In genomic region chr10:90470971-90471370, GRCh38 we compare ENCODE assay signal across 25 cellular contexts.
DNase-seq lines count a peak whose midpoint lies in the region; ATAC-seq, FAIRE-seq and TF ChIP-seq lines count a peak whose summit lies in the region.
"Had no signal": no experiment of that assay in that cellular context is flagged by ENCODE, and none has a peak within 500 bp of the region (broad histone marks: within the 10 kb centered on the region; RNA-seq: fewer than 3 reads in every experiment).

No MANE protein-coding gene starts in this region.

- no peaks in the 10 kb centered on the region for H3K36me3 ChIP-seq in mammary epithelial cell (ENCODE audit: insufficient read depth, low read length)
- no peaks in the 10 kb centered on the region for H3K36me3 ChIP-seq in breast epithelium
- H3K36me3 ChIP-seq: SJSA1 had no signal

- no peak for ATAC-seq in HG03342 (IDR thresholded peaks at IDR 0.05; ENCODE audit: unreplicated experiment)
- ATAC-seq in HG03045 (IDR thresholded peaks at IDR 0.05; ENCODE audit: unreplicated experiment) = no peak
- ATAC-seq: GM23338, Right ventricle myocardium inferior had no signal

- in situ Hi-C loops in mammary epithelial cell (cut with MboI; ENCODE audit: low sequenced_read_pairs in 2 of 2) = no loop called here

- H3K4me1 ChIP-seq in mammary epithelial cell (ENCODE audit: insufficient read depth, low read length) (no peaks in the 10 kb centered on the region), breast epithelium (no peaks in the 10 kb centered on the region)
- H3K4me1 ChIP-seq: Caco-2, SJSA1 had no signal

- no peaks in the 10 kb centered on the region for H3K27me3 ChIP-seq in mammary epithelial cell (ENCODE audit: insufficient read depth, low read length)
- no peaks in the 10 kb centered on the region for H3K27me3 ChIP-seq in breast epithelium
- H3K27me3 ChIP-seq: BLaER1 treated with 17β-estradiol and CSF1 and Interleukin-3, amounts not matched to agents 10 nM and 100 nM; SJSA1 had no signal

- no peak for TF ChIP-seq POLR2A in breast epithelium (IDR thresholded peaks at IDR 0.05)

- no peaks in the 10 kb centered on the region for H4K20me1 ChIP-seq in mammary epithelial cell (ENCODE audit: insufficient read depth, low read length)
- H4K20me1 ChIP-seq: BLaER1 treated with 17β-estradiol and CSF1 and Interleukin-3, amounts not matched to agents 10 nM and 100 nM had no signal

- H3K27ac ChIP-seq in mammary epithelial cell (ENCODE audit: insufficient read depth, low read depth, low read length) (no peak overlapping the region), breast epithelium (no peak overlapping the region)
- H3K27ac ChIP-seq: BLaER1 treated with 17β-estradiol and CSF1 and Interleukin-3, amounts not matched to agents 10 nM and 100 nM; SJSA1 had no signal

- CTCF ChIA-PET in mammary epithelial cell (lab: Charles Lee; ENCODE audit: low non-redundant PET) = no interaction called here

- peak overlapping the region; percentile 17 for H2AFZ ChIP-seq in mammary epithelial cell (ENCODE audit: low read depth, low read length)
- H2AFZ ChIP-seq: GM23338 had no signal

- intact Hi-C loops in mammary epithelial cell (cut with micrococcal nuclease) = no loop called here
- intact Hi-C loops in breast epithelium (cut with DNase I; ENCODE audit: low total_unique reads) = no loop called here

- DNase-seq in mammary epithelial cell = no peak
- DNase-seq in breast epithelium (ENCODE audit: low spot score in 2 of 2) = no peak
- peak; percentile 92 for DNase-seq in SK-N-DZ (ENCODE audit: low spot score)
- no peak for DNase-seq in occipital lobe (lab: John Stamatoyannopoulos, UW)
- no peak for DNase-seq in NCI-H2029 (lab: John Stamatoyannopoulos, UW)
- DNase-seq: 8988T; Caco-2; CD4-positive, alpha-beta memory T cell; DMS 273 treated with DMSO at 0.1 percent for 48 hours; DMS79 treated with DMSO at 0.1 percent for 48 hours; HCEC 1CT; Kasumi-1; NCI-H1092; NCI-H1436; NCI-H187 treated with DMSO at 0.1 percent for 48 hours; NCI-H345; NCI-H774 had no signal

- no peaks in the 10 kb centered on the region for H3K79me2 ChIP-seq in mammary epithelial cell (ENCODE audit: insufficient read depth, low read length)

- TF ChIP-seq CTCF in mammary epithelial cell (conservative IDR thresholded peaks at IDR 0.05 in 1 of 2, IDR thresholded peaks at IDR 0.05 in 1 of 2; ENCODE audit: extremely low read depth in 1 of 2, insufficient read depth in 1 of 2, low read depth in 1 of 2, low read length in 2 of 2) (no peak), breast epithelium (IDR thresholded peaks at IDR 0.05) (no peak)

- H3K4me3 ChIP-seq in mammary epithelial cell (replicated peaks in 1 of 3; ENCODE audit: insufficient read depth in 1 of 3, low read depth in 2 of 3, low read length in 3 of 3) (no peak overlapping the region), breast epithelium (no peak overlapping the region)
- H3K4me3 ChIP-seq: BLaER1 treated with 17β-estradiol and CSF1 and Interleukin-3, amounts not matched to agents 10 nM and 100 nM; GM23338; SJSA1 had no signal

- H3K9ac ChIP-seq in mammary epithelial cell (ENCODE audit: insufficient read depth, low read length) = no peak overlapping the region
- H3K9ac ChIP-seq: BLaER1 treated with 17β-estradiol and CSF1 and Interleukin-3, amounts not matched to agents 10 nM and 100 nM had no signal

- FAIRE-seq in endometrium (lab: Jason Lieb, UNC) = peak; percentile 98
- FAIRE-seq: GM12891 had no signal

- no peak overlapping the region for H3K4me2 ChIP-seq in mammary epithelial cell (ENCODE audit: insufficient read depth, low read depth, low read length)
- H3K4me2 ChIP-seq: BLaER1 treated with 17β-estradiol and CSF1 and Interleukin-3, amounts not matched to agents 10 nM and 100 nM; GM23338 had no signal

- BruUV-seq in mammary epithelial cell (replicated peaks; lab: Mats Ljungman, UMichigan) = no TSS peak

- WGBS in mammary epithelial cell (ENCODE audit: low coverage, missing lambda C conversion rate) = 54% methylated on average over 2 of the region's 2 CpGs

- H3K9me3 ChIP-seq in mammary epithelial cell (replicated peaks; ENCODE audit: insufficient read depth, low read length) = no peaks in the 10 kb centered on the region
- H3K9me3 ChIP-seq in breast epithelium = peaks cover 0 to 7% of the 10 kb centered on the region in 2 donors
- H3K9me3 ChIP-seq: Caco-2 had no signal

- dilution Hi-C loops in mammary epithelial cell (cut with HindIII; ENCODE audit: low sequenced_read_pairs) = no loop called here
